In the genomic region with DNA sequence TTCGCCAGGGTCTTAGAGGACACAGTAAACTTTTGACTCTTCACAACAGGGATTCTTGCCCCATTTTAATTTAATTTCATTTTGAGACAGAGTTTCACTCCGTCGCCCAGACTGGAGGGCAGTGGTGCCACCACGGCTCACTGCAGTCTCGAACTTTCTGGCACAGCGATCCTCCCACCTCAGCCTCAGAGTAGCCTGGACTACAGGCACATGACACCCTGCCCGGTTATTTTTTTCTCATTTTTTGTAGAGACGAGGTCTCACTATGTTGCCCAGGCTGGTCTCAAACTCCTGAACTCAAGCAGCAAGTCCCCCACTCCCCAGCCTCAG, we compare ENCODE assay signal across 8 cellular contexts. TPM values are rescaled to one million over a fixed set of nuclear protein-coding genes. Genes with fewer than 3 reads are reported as not detected.
DNase-seq lines count a peak whose midpoint lies in the region; ATAC-seq, FAIRE-seq and TF ChIP-seq lines count a peak whose summit lies in the region.

No MANE protein-coding gene starts in this region.

- no peaks in the 10 kb centered on the region for H3K27me3 ChIP-seq in bronchial epithelial cell (ENCODE audit: control insufficient read depth, insufficient read depth, low read length)

- H3K36me3 Mint-ChIP-seq in IgD-negative memory B cell, result no peaks in the 10 kb centered on the region
- H3K36me3 Mint-ChIP-seq in natural killer cell, result no peaks in the 10 kb centered on the region

- peak overlapping the region; percentile 96; the same call in 1 of the 2 replicates for H3K4me3 ChIP-seq in AG09309 (ENCODE audit: control insufficient read depth, low read depth, low read length)
- peak overlapping the region; percentile 99 for H3K4me3 ChIP-seq in bronchial epithelial cell (ENCODE audit: low read depth, low read length)

- H3K36me3 ChIP-seq in bronchial epithelial cell (ENCODE audit: control insufficient read depth, insufficient read depth, low read length), result peaks cover 13% of the 10 kb centered on the region

- H3K4me1 Mint-ChIP-seq in IgD-negative memory B cell (peaks cover 4 to 6% (median 6%) of the 10 kb centered on the region in 3 donors), natural killer cell (peaks cover 4 to 6% of the 10 kb centered on the region in 2 donors)

- in situ Hi-C loops in GM13976 (cut with MboI; ENCODE audit: low sequenced_read_pairs, unreplicated experiment), result no loop called here

- no peak for FAIRE-seq in bronchial epithelial cell (lab: Jason Lieb, UNC)

- intact Hi-C loops in natural killer cell (cut with micrococcal nuclease), result no loop called here

- no peaks in the 10 kb centered on the region for H3K9me3 Mint-ChIP-seq in IgD-negative memory B cell
- no peaks in the 10 kb centered on the region for H3K9me3 Mint-ChIP-seq in natural killer cell

- H3K27me3 Mint-ChIP-seq in IgD-negative memory B cell (no peaks in the 10 kb centered on the region), natural killer cell (ENCODE audit: low read depth in 2 of 2) (no peaks in the 10 kb centered on the region)

- H3K4me3 Mint-ChIP-seq in IgD-negative memory B cell (peak overlapping the region; percentile 87 to 95 (median 91)), natural killer cell (peak overlapping the region; percentile 84)

- ATAC-seq in natural killer cell (no peak), GM21786 (IDR thresholded peaks at IDR 0.05; ENCODE audit: unreplicated experiment) (no peak)

- TF ChIP-seq CTCF in AG09309 (IDR thresholded peaks at IDR 0.05; ENCODE audit: control insufficient read depth, insufficient read depth, low read depth, low read length, missing control alignments) (no peak), bronchial epithelial cell (IDR thresholded peaks at IDR 0.05; ENCODE audit: insufficient read depth, low read length, severe bottlenecking) (no peak), natural killer cell (IDR thresholded peaks at IDR 0.05) (peak; percentile 23), GM13976 (IDR thresholded peaks at IDR 0.05; ENCODE audit: borderline replicate concordance, control extremely low read depth, extremely low read depth, insufficient read depth, missing control alignments) (no peak)

- DNase-seq in AG09309 (ENCODE audit: low read depth), result no peak
- no peak for DNase-seq in bronchial epithelial cell (ENCODE audit: low read depth)
- no peak for DNase-seq in natural killer cell
- DNase-seq in NCI-H1048 (lab: John Stamatoyannopoulos, UW), result no peak
- no peak for DNase-seq in GM13976 (ENCODE audit: low spot score)
- no peak for DNase-seq in A172 (ENCODE audit: low spot score)

- H3K27ac Mint-ChIP-seq in IgD-negative memory B cell (peak overlapping the region in 1 of 3 donors; percentile 76), natural killer cell (peak overlapping the region; percentile 29 to 58)

RNA-seq across cellular contexts. Expression of a gene that starts 0.3 kb away (rescaled TPM):
- polyA plus RNA-seq in IgD-negative memory B cell, result 6.0 TPM
- total RNA-seq in bronchial epithelial cell (10.2 and 32.4 TPM in 2 replicates), natural killer cell (1 to 10 TPM; 4.0 to 7.9 (median 6.1) TPM)
- 16.8 and 20.3 TPM in 2 replicates for total RNA-seq in A172 (2014; rRNA removed; shearing (Covaris generic))

RNA-seq across cellular contexts. Expression of a gene that starts 5.2 kb away (rescaled TPM):
- polyA plus RNA-seq in IgD-negative memory B cell, result not detected
- not detected in 2 replicates for total RNA-seq in bronchial epithelial cell
- 1 to 10 TPM in 2 of 3 donors, under 1 TPM in 1; 0.78 to 1.4 (median 1.2) TPM for total RNA-seq in natural killer cell
- not detected in 2 replicates for total RNA-seq in A172 (2014; rRNA removed; shearing (Covaris generic))

RNA-seq across cellular contexts. Expression of a gene that starts 21.0 kb away (rescaled TPM):
- polyA plus RNA-seq in IgD-negative memory B cell, result not detected
- not detected in 2 replicates for total RNA-seq in bronchial epithelial cell
- not detected for total RNA-seq in natural killer cell
- total RNA-seq in A172 (2014; rRNA removed; shearing (Covaris generic)), result not detected in 2 replicates

RNA-seq across cellular contexts. Expression of a gene that starts 22.8 kb away (rescaled TPM):
- 14.3 TPM for polyA plus RNA-seq in IgD-negative memory B cell
- 1.4 and 2.4 TPM in 2 replicates for total RNA-seq in bronchial epithelial cell
- 10 to 100 TPM; 15.4 to 27.0 (median 22.7) TPM for total RNA-seq in natural killer cell
- 11.0 and 11.3 TPM in 2 replicates for total RNA-seq in A172 (2014; rRNA removed; shearing (Covaris generic))

RNA-seq across cellular contexts. Expression of a gene that starts 51.8 kb away (rescaled TPM):
- not detected for polyA plus RNA-seq in IgD-negative memory B cell
- total RNA-seq in bronchial epithelial cell (not detected in 2 replicates), natural killer cell (not detected)
- not detected in 2 replicates for total RNA-seq in A172 (2014; rRNA removed; shearing (Covaris generic))
